18 cellular contexts compared by ENCODE assay signal in genomic region chr2:120890566-120891360, GRCh38.
DNase-seq lines count a peak whose midpoint lies in the region; ATAC-seq, FAIRE-seq and TF ChIP-seq lines count a peak whose summit lies in the region.
"Had no signal": no experiment of that assay in that cellular context is flagged by ENCODE, and none has a peak within 500 bp of the region (broad histone marks: within the 10 kb centered on the region; RNA-seq: fewer than 3 reads in every experiment).

No MANE protein-coding gene starts in this region.

- FAIRE-seq in astrocyte (lab: Jason Lieb, UNC), result no peak
- FAIRE-seq: A204.1, GM12878, GM18507 had no signal

- DNase-seq in HFFc6 (no peak), astrocyte (ENCODE audit: low read depth) (no peak), osteoblast (ENCODE audit: insufficient read length, low spot score, missing footprints) (peak; percentile 67), SW 1271 (lab: John Stamatoyannopoulos, UW) (no peak)
- DNase-seq in activated CD4-positive, alpha-beta T cell treated with anti-CD3 and anti-CD28 coated beads, Interleukin-2, amount 10 ng/mL, durations not matched to agents 24 days and 14 days, result no peak
- DNase-seq: C1 segment of cervical spinal cord; Calu3; CD4-positive, alpha-beta T cell; DMS79 had no signal

- peaks cover 10% of the 10 kb centered on the region for H3K27me3 Mint-ChIP-seq in HFFc6 (ENCODE audit: insufficient read depth)
- H3K27me3 Mint-ChIP-seq in astrocyte (ENCODE audit: low read depth, unreplicated experiment), result no peaks in the 10 kb centered on the region
- H3K27me3 Mint-ChIP-seq in nephron (ENCODE audit: low read depth), result peaks cover 21% of the 10 kb centered on the region
- no peaks in the 10 kb centered on the region for H3K27me3 Mint-ChIP-seq in activated CD4-positive, alpha-beta T cell treated with anti-CD3 and anti-CD28 coated beads, Interleukin-2, amount 10 ng/mL, durations not matched to agents 24 days and 14 days
- H3K27me3 Mint-ChIP-seq: B cell; CD4-positive, alpha-beta T cell had no signal

- intact Hi-C loops in activated CD4-positive, alpha-beta T cell treated with anti-CD3 and anti-CD28 coated beads, Interleukin-2, amount 10 ng/mL, durations not matched to agents 24 days and 14 days (cut with micrococcal nuclease), result no loop called here

- H3K27me3 ChIP-seq in astrocyte (ENCODE audit: insufficient read depth, low read length) (no peaks in the 10 kb centered on the region), osteoblast (ENCODE audit: insufficient read depth, low read length) (no peaks in the 10 kb centered on the region)

- no peaks in the 10 kb centered on the region for H3K9me3 ChIP-seq in astrocyte (ENCODE audit: insufficient read depth, low read depth, low read length)
- no peaks in the 10 kb centered on the region for H3K9me3 ChIP-seq in osteoblast (ENCODE audit: low read depth, low read length)
- H3K9me3 ChIP-seq: HAP-1 had no signal

- ATAC-seq in HG02852 (IDR thresholded peaks at IDR 0.05; ENCODE audit: unreplicated experiment), result no peak
- ATAC-seq: GM12878, GM23338 had no signal

- H3K27ac ChIP-seq in astrocyte (ENCODE audit: low read depth, low read length) (no peak overlapping the region), osteoblast (ENCODE audit: low read depth, low read length) (no peak overlapping the region)
- H3K27ac ChIP-seq: HL-60 had no signal

- H2AFZ ChIP-seq in astrocyte (ENCODE audit: low read depth, low read length) (no peak overlapping the region), osteoblast (ENCODE audit: low read length) (no peak overlapping the region)
- H2AFZ ChIP-seq: GM23338 had no signal

- H3K4me1 Mint-ChIP-seq in HFFc6 (ENCODE audit: low read depth), result peaks cover 62% of the 10 kb centered on the region
- H3K4me1 Mint-ChIP-seq in astrocyte (ENCODE audit: low read depth, unreplicated experiment), result peaks cover 57% of the 10 kb centered on the region
- H3K4me1 Mint-ChIP-seq in nephron, result peaks cover 78% of the 10 kb centered on the region
- H3K4me1 Mint-ChIP-seq in activated CD4-positive, alpha-beta T cell treated with anti-CD3 and anti-CD28 coated beads, Interleukin-2, amount 10 ng/mL, durations not matched to agents 24 days and 14 days, result no peaks in the 10 kb centered on the region
- H3K4me1 Mint-ChIP-seq: B cell had no signal

- H3K4me3 Mint-ChIP-seq in HFFc6, result no peak overlapping the region
- no peak overlapping the region for H3K4me3 Mint-ChIP-seq in astrocyte (ENCODE audit: unreplicated experiment)
- peak overlapping the region in 1 of 3 experiments; percentile 26 for H3K4me3 Mint-ChIP-seq in nephron
- no peak overlapping the region for H3K4me3 Mint-ChIP-seq in activated CD4-positive, alpha-beta T cell treated with anti-CD3 and anti-CD28 coated beads, Interleukin-2, amount 10 ng/mL, durations not matched to agents 24 days and 14 days
- H3K4me3 Mint-ChIP-seq: B cell; CD4-positive, alpha-beta T cell; GM23338 had no signal

- no peaks in the 10 kb centered on the region for H3K9me3 Mint-ChIP-seq in HFFc6
- H3K9me3 Mint-ChIP-seq in astrocyte (ENCODE audit: unreplicated experiment), result peaks cover 5% of the 10 kb centered on the region
- no peaks in the 10 kb centered on the region for H3K9me3 Mint-ChIP-seq in nephron
- no peaks in the 10 kb centered on the region for H3K9me3 Mint-ChIP-seq in activated CD4-positive, alpha-beta T cell treated with anti-CD3 and anti-CD28 coated beads, Interleukin-2, amount 10 ng/mL, durations not matched to agents 24 days and 14 days
- H3K9me3 Mint-ChIP-seq: CD4-positive, alpha-beta T cell; GM23338 had no signal

- H3K79me2 ChIP-seq in astrocyte (ENCODE audit: insufficient read depth, low read length), result peaks cover 62% of the 10 kb centered on the region
- H3K79me2 ChIP-seq in osteoblast (ENCODE audit: insufficient read depth, low read length), result peaks cover 77% of the 10 kb centered on the region

- no peak overlapping the region for H3K9ac ChIP-seq in astrocyte (ENCODE audit: low read length)

- H3K4me3 ChIP-seq in astrocyte (ENCODE audit: insufficient read depth, low read depth, low read length) (no peak overlapping the region), osteoblast (ENCODE audit: insufficient read depth, low read length) (no peak overlapping the region)
- H3K4me3 ChIP-seq: GM12878, GM23338, HAP-1 had no signal

- H3K36me3 ChIP-seq in astrocyte (ENCODE audit: insufficient read depth, low read length) (no peaks in the 10 kb centered on the region), osteoblast (ENCODE audit: insufficient read depth, low read length) (peaks cover 2% of the 10 kb centered on the region)
- H3K36me3 ChIP-seq: HAP-1 had no signal

- TF ChIP-seq CTCF in HFFc6 (IDR thresholded peaks at IDR 0.05) (no peak), astrocyte (IDR thresholded peaks at IDR 0.05; ENCODE audit: insufficient read depth, low read depth, low read length) (no peak), nephron (IDR thresholded peaks at IDR 0.05; ENCODE audit: unreplicated experiment in 3 of 3) (no peak), osteoblast (IDR thresholded peaks at IDR 0.05; ENCODE audit: extremely low read depth, low read depth, low read length) (no peak)

- peaks cover 67% of the 10 kb centered on the region for H4K20me1 ChIP-seq in astrocyte (ENCODE audit: insufficient read depth, low read length)
- H4K20me1 ChIP-seq in osteoblast (ENCODE audit: insufficient read depth, low read length), result peaks cover 35% of the 10 kb centered on the region

- H3K4me2 ChIP-seq in astrocyte (ENCODE audit: low read length) (no peak overlapping the region), osteoblast (ENCODE audit: insufficient read depth, low read length) (no peak overlapping the region)
- H3K4me2 ChIP-seq: GM23338 had no signal

- H3K36me3 Mint-ChIP-seq in HFFc6 (ENCODE audit: low read depth), result peaks cover 38% of the 10 kb centered on the region
- H3K36me3 Mint-ChIP-seq in astrocyte (ENCODE audit: low read depth, unreplicated experiment), result peaks cover 4% of the 10 kb centered on the region
- peaks cover 8% of the 10 kb centered on the region for H3K36me3 Mint-ChIP-seq in nephron (ENCODE audit: low read depth)
- H3K36me3 Mint-ChIP-seq in activated CD4-positive, alpha-beta T cell treated with anti-CD3 and anti-CD28 coated beads, Interleukin-2, amount 10 ng/mL, durations not matched to agents 24 days and 14 days (ENCODE audit: low read depth), result no peaks in the 10 kb centered on the region

- H3K4me1 ChIP-seq in astrocyte (ENCODE audit: insufficient read depth, low read length) (peaks cover 38% of the 10 kb centered on the region), osteoblast (ENCODE audit: insufficient read depth, low read length) (peaks cover 31% of the 10 kb centered on the region)

- peak overlapping the region; percentile 19 for H3K27ac Mint-ChIP-seq in HFFc6
- peak overlapping the region; percentile 63 for H3K27ac Mint-ChIP-seq in astrocyte (ENCODE audit: unreplicated experiment)
- peak overlapping the region in 2 of 3 experiments; percentile 45 to 87 for H3K27ac Mint-ChIP-seq in nephron
- H3K27ac Mint-ChIP-seq in activated CD4-positive, alpha-beta T cell treated with anti-CD3 and anti-CD28 coated beads, Interleukin-2, amount 10 ng/mL, durations not matched to agents 24 days and 14 days, result no peak overlapping the region
- H3K27ac Mint-ChIP-seq: B cell; CD4-positive, alpha-beta T cell; GM23338 had no signal
